28 cellular contexts compared by ENCODE assay signal in the genomic region with DNA sequence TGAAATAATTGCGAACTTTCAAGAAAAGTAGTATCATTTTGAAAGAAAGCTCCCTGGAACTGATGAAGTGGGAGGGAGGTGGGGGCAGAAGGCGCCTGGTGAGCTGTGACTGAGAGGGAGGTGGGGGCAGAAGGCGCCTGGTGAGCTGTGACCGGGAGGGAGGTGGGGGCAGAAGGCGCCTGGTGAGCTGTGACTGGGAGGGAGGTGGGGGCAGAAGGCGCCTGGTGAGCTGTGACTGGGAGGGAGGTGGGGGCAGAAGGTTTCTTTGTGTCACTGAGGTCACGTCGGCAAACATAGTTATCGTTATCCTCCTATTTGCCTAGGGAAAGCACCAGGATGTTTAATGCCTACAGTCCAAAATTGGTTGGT. TPM values are rescaled to one million over a fixed set of nuclear protein-coding genes. Genes with fewer than 3 reads are reported as not detected.
DNase-seq lines count a peak whose midpoint lies in the region; ATAC-seq and TF ChIP-seq lines count a peak whose summit lies in the region.
"Had no signal": no experiment of that assay in that cellular context is flagged by ENCODE, and none has a peak within 500 bp of the region (broad histone marks: within the 10 kb centered on the region; RNA-seq: fewer than 3 reads in every experiment).

No MANE protein-coding gene starts in this region.

- H2AFZ ChIP-seq in neural progenitor cell (replicated peaks) = no peak overlapping the region

- intact Hi-C loops in activated CD4-positive, alpha-beta memory T cell treated with anti-CD3 and anti-CD28 coated beads for 36 hours (cut with micrococcal nuclease) = no loop called here
- intact Hi-C loops in lower lobe of right lung (cut with DNase I) = no loop called here
- intact Hi-C loops in left colon (cut with DNase I, micrococcal nuclease) = no loop called here

- peaks cover 16% of the 10 kb centered on the region for H3F3A ChIP-seq in neural progenitor cell (ENCODE audit: low read depth)

- WGBS in endodermal cell (ENCODE audit: insufficient coverage in 1 of 2, insufficient read length in 1 of 2), 2 experiments = 80% methylated on average over 8 of the region's 9 CpGs; no CpG with 5 or more reads in 1 of the 2 experiments

- H3K27ac ChIP-seq in endodermal cell (ENCODE audit: low read depth, low read length) (peak overlapping the region; percentile 64), neural progenitor cell (no peak overlapping the region), lower lobe of right lung (no peak overlapping the region)
- H3K27ac ChIP-seq: esophagus muscularis mucosa, foreskin keratinocyte, left ventricle myocardium inferior, transverse colon had no signal

- DNase-seq in activated CD4-positive, alpha-beta memory T cell treated with anti-CD3 and anti-CD28 coated beads for 36 hours = peak; percentile 52
- no peak for DNase-seq in activated CD4-positive, alpha-beta memory T cell treated with anti-CD3 and anti-CD28 coated beads, Interleukin-2, amount 10 ng/mL, durations not matched to agents 7 days and 5 days
- DNase-seq in NCI-H526 treated with DMSO at 0.1 percent for 48 hours (lab: John Stamatoyannopoulos, UW) = peak; percentile 77
- DNase-seq in endodermal cell = no peak
- no peak for DNase-seq in neural progenitor cell (ENCODE audit: low spot score)
- DNase-seq in lower lobe of right lung = no peak
- no peak for DNase-seq in stimulated activated CD4-positive, alpha-beta T cell treated with anti-CD3 and anti-CD28 coated beads, Interleukin-4, amount 100 ng/mL, for 24 hours
- no peak for DNase-seq in left colon
- DNase-seq: activated CD4-positive, alpha-beta T cell treated with anti-CD3 and anti-CD28 coated beads for 4 hours; activated CD8-positive, alpha-beta memory T cell treated with anti-CD3 and anti-CD28 coated beads, Interleukin-2, amount 10 ng/mL, durations not matched to agents 7 days and 5 days; activated naive CD8-positive, alpha-beta T cell treated with anti-CD3 and anti-CD28 coated beads for 36 hours; activated T-cell treated with anti-CD3 and anti-CD28 coated beads, Interleukin-2, amount 50 U/mL, for 48 hours; aorta; DMS53; foreskin keratinocyte; KBM-7; left ventricle myocardium inferior; naive B cell; NCI-H1105; NCI-H187 treated with DMSO at 0.1 percent for 48 hours; NCI-H748 treated with DMSO at 0.1 percent for 48 hours; SK-N-SH; stimulated activated CD8-positive, alpha-beta memory T cell treated with anti-CD3 and anti-CD28 coated beads, Interleukin-4, amount 100 ng/mL, for 48 hours; T-helper 17 cell; transverse colon had no signal

- H3K4me2 ChIP-seq in neural progenitor cell = no peak overlapping the region
- H3K4me2 ChIP-seq: SK-N-SH had no signal

- peaks cover 24% of the 10 kb centered on the region for H3K4me1 Mint-ChIP-seq in activated CD4-positive, alpha-beta memory T cell treated with anti-CD3 and anti-CD28 coated beads for 36 hours (ENCODE audit: low read depth)
- peaks cover 24% of the 10 kb centered on the region for H3K4me1 Mint-ChIP-seq in activated CD4-positive, alpha-beta memory T cell treated with anti-CD3 and anti-CD28 coated beads, Interleukin-2, amount 10 ng/mL, durations not matched to agents 7 days and 5 days
- peaks cover 38% of the 10 kb centered on the region for H3K4me1 Mint-ChIP-seq in endodermal cell
- peaks cover 28% of the 10 kb centered on the region for H3K4me1 Mint-ChIP-seq in neural progenitor cell

- H3K4me3 ChIP-seq in endodermal cell (ENCODE audit: low read length) = no peak overlapping the region
- no peak overlapping the region for H3K4me3 ChIP-seq in neural progenitor cell
- no peak overlapping the region for H3K4me3 ChIP-seq in lower lobe of right lung
- H3K4me3 ChIP-seq: esophagus muscularis mucosa, left ventricle myocardium inferior, transverse colon had no signal

- H3K9ac ChIP-seq in endodermal cell (ENCODE audit: extremely low read depth, low read length, poor library complexity, severe bottlenecking) = no peak overlapping the region
- H3K9ac ChIP-seq in neural progenitor cell = no peak overlapping the region
- H3K9ac ChIP-seq: SK-N-SH had no signal

- H3K36me3 Mint-ChIP-seq in activated CD4-positive, alpha-beta memory T cell treated with anti-CD3 and anti-CD28 coated beads for 36 hours = peaks cover 6% of the 10 kb centered on the region
- H3K36me3 Mint-ChIP-seq in activated CD4-positive, alpha-beta memory T cell treated with anti-CD3 and anti-CD28 coated beads, Interleukin-2, amount 10 ng/mL, durations not matched to agents 7 days and 5 days (ENCODE audit: low read depth) = no peaks in the 10 kb centered on the region
- no peaks in the 10 kb centered on the region for H3K36me3 Mint-ChIP-seq in endodermal cell (ENCODE audit: low read depth)
- no peaks in the 10 kb centered on the region for H3K36me3 Mint-ChIP-seq in neural progenitor cell
- H3K36me3 Mint-ChIP-seq: mesothelial cell of epicardium had no signal

- H4K20me1 ChIP-seq in neural progenitor cell (ENCODE audit: low read depth) = no peaks in the 10 kb centered on the region

- TF ChIP-seq CTCF in endodermal cell (conservative IDR thresholded peaks at IDR 0.05) (no peak), neural progenitor cell (IDR thresholded peaks at IDR 0.05) (no peak), lower lobe of right lung (IDR thresholded peaks at IDR 0.05) (no peak)

- H3K27ac Mint-ChIP-seq in activated CD4-positive, alpha-beta memory T cell treated with anti-CD3 and anti-CD28 coated beads for 36 hours = no peak overlapping the region
- H3K27ac Mint-ChIP-seq in activated CD4-positive, alpha-beta memory T cell treated with anti-CD3 and anti-CD28 coated beads, Interleukin-2, amount 10 ng/mL, durations not matched to agents 7 days and 5 days = no peak overlapping the region
- H3K27ac Mint-ChIP-seq in endodermal cell = peak overlapping the region; percentile 92
- H3K27ac Mint-ChIP-seq in neural progenitor cell = peak overlapping the region; percentile 79
- H3K27ac Mint-ChIP-seq: activated CD8-positive, alpha-beta memory T cell treated with anti-CD3 and anti-CD28 coated beads, Interleukin-2, amount 10 ng/mL, durations not matched to agents 7 days and 5 days; activated naive CD8-positive, alpha-beta T cell treated with anti-CD3 and anti-CD28 coated beads for 36 hours; CD8-positive, alpha-beta memory T cell; mesothelial cell of epicardium; T-helper 17 cell had no signal

- no peaks in the 10 kb centered on the region for H3K9me3 ChIP-seq in endodermal cell (ENCODE audit: control insufficient read depth, low read length)
- no peaks in the 10 kb centered on the region for H3K9me3 ChIP-seq in neural progenitor cell (ENCODE audit: low read depth)
- no peaks in the 10 kb centered on the region for H3K9me3 ChIP-seq in lower lobe of right lung
- H3K9me3 ChIP-seq: esophagus muscularis mucosa, left ventricle myocardium inferior, SK-N-SH, transverse colon had no signal

- H3K36me3 ChIP-seq in endodermal cell (ENCODE audit: control insufficient read depth, insufficient read depth, low read length) = no peaks in the 10 kb centered on the region
- H3K36me3 ChIP-seq in neural progenitor cell = no peaks in the 10 kb centered on the region
- H3K36me3 ChIP-seq in lower lobe of right lung = no peaks in the 10 kb centered on the region
- H3K36me3 ChIP-seq: esophagus muscularis mucosa, left ventricle myocardium inferior, transverse colon had no signal

- H3K9me3 Mint-ChIP-seq in activated CD4-positive, alpha-beta memory T cell treated with anti-CD3 and anti-CD28 coated beads for 36 hours = no peaks in the 10 kb centered on the region
- no peaks in the 10 kb centered on the region for H3K9me3 Mint-ChIP-seq in activated CD4-positive, alpha-beta memory T cell treated with anti-CD3 and anti-CD28 coated beads, Interleukin-2, amount 10 ng/mL, durations not matched to agents 7 days and 5 days
- H3K9me3 Mint-ChIP-seq in endodermal cell (peaks cover 2% of the 10 kb centered on the region), neural progenitor cell (peaks cover 17% of the 10 kb centered on the region)
- H3K9me3 Mint-ChIP-seq: CD8-positive, alpha-beta memory T cell had no signal

- no peaks in the 10 kb centered on the region for H3K79me2 ChIP-seq in neural progenitor cell (ENCODE audit: low read depth)

- no peaks in the 10 kb centered on the region for H3K27me3 ChIP-seq in endodermal cell (ENCODE audit: control insufficient read depth, insufficient read depth, low read length, poor library complexity, severe bottlenecking)
- peaks cover 19% of the 10 kb centered on the region for H3K27me3 ChIP-seq in neural progenitor cell
- H3K27me3 ChIP-seq in lower lobe of right lung (ENCODE audit: low read depth) = peaks cover 24% of the 10 kb centered on the region
- H3K27me3 ChIP-seq: foreskin keratinocyte had no signal

- CTCF ChIA-PET in activated CD4-positive, alpha-beta memory T cell treated with anti-CD3 and anti-CD28 coated beads for 36 hours (lab: Charles Lee) = interaction anchor here (1.2 to 1.4 kb wide), 3 partner anchors 13 to 126 kb away, joined by 3 to 5 read pairs (median 3); no protein-coding TSS in a partner anchor
- CTCF ChIA-PET in activated CD4-positive, alpha-beta memory T cell treated with anti-CD3 and anti-CD28 coated beads, Interleukin-2, amount 10 ng/mL, durations not matched to agents 7 days and 5 days (lab: Charles Lee) = no interaction called here

- ATAC-seq in lower lobe of right lung = no peak
- no peak for ATAC-seq in left colon
- ATAC-seq: activated CD8-positive, alpha-beta memory T cell treated with anti-CD3 and anti-CD28 coated beads, Interleukin-2, amount 10 ng/mL, durations not matched to agents 7 days and 5 days; foreskin keratinocyte; T-helper 17 cell had no signal

- no peak overlapping the region for H3K4me3 Mint-ChIP-seq in activated CD4-positive, alpha-beta memory T cell treated with anti-CD3 and anti-CD28 coated beads for 36 hours
- no peak overlapping the region for H3K4me3 Mint-ChIP-seq in activated CD4-positive, alpha-beta memory T cell treated with anti-CD3 and anti-CD28 coated beads, Interleukin-2, amount 10 ng/mL, durations not matched to agents 7 days and 5 days
- H3K4me3 Mint-ChIP-seq in endodermal cell (peak overlapping the region; percentile 20), neural progenitor cell (no peak overlapping the region)
- H3K4me3 Mint-ChIP-seq: activated CD8-positive, alpha-beta memory T cell treated with anti-CD3 and anti-CD28 coated beads, Interleukin-2, amount 10 ng/mL, durations not matched to agents 7 days and 5 days; activated naive CD8-positive, alpha-beta T cell treated with anti-CD3 and anti-CD28 coated beads for 36 hours; CD8-positive, alpha-beta memory T cell; mesothelial cell of epicardium; T-helper 17 cell had no signal

- peaks cover 37% of the 10 kb centered on the region for H3K27me3 Mint-ChIP-seq in activated CD4-positive, alpha-beta memory T cell treated with anti-CD3 and anti-CD28 coated beads for 36 hours
- H3K27me3 Mint-ChIP-seq in activated CD4-positive, alpha-beta memory T cell treated with anti-CD3 and anti-CD28 coated beads, Interleukin-2, amount 10 ng/mL, durations not matched to agents 7 days and 5 days = peaks cover 47% of the 10 kb centered on the region
- peaks cover 10% of the 10 kb centered on the region for H3K27me3 Mint-ChIP-seq in endodermal cell (ENCODE audit: insufficient read depth)
- H3K27me3 Mint-ChIP-seq in neural progenitor cell (ENCODE audit: insufficient read depth, low read depth) = peaks cover 16% of the 10 kb centered on the region

- H3K4me1 ChIP-seq in endodermal cell (ENCODE audit: control insufficient read depth, insufficient read depth, low read length) (peaks cover 6% of the 10 kb centered on the region), neural progenitor cell (peaks cover 11% of the 10 kb centered on the region), lower lobe of right lung (no peaks in the 10 kb centered on the region)
- H3K4me1 ChIP-seq: left ventricle myocardium inferior, transverse colon had no signal

- POLR2A ChIA-PET in activated CD4-positive, alpha-beta memory T cell treated with anti-CD3 and anti-CD28 coated beads for 36 hours (lab: Charles Lee) = no interaction called here
- POLR2A ChIA-PET in activated CD4-positive, alpha-beta memory T cell treated with anti-CD3 and anti-CD28 coated beads, Interleukin-2, amount 10 ng/mL, durations not matched to agents 7 days and 5 days (lab: Charles Lee) = no interaction called here

RNA-seq across cellular contexts. Expression of gene C2CD4C, which starts 24.2 kb away (rescaled TPM):
- under 1 TPM; 0.33 to 0.44 TPM for total RNA-seq in activated CD4-positive, alpha-beta memory T cell treated with anti-CD3 and anti-CD28 coated beads for 36 hours
- under 1 TPM in 1 of 2 experiments, not detected in 1; 0.08 TPM for total RNA-seq in activated CD4-positive, alpha-beta memory T cell treated with anti-CD3 and anti-CD28 coated beads, Interleukin-2, amount 10 ng/mL, durations not matched to agents 7 days and 5 days
- total RNA-seq in endodermal cell = 10 to 100 TPM in 1 of 2 donors, 1 to 10 TPM in 1; 5.6 to 25.0 TPM
- 20.2 TPM for polyA plus RNA-seq in endodermal cell (2013, experiment 1 of 2)
- 16.2 TPM for polyA plus RNA-seq in endodermal cell (2013, experiment 2 of 2)
- 2.3 and 18.6 TPM in 2 replicates for total RNA-seq in neural progenitor cell (ENCODE audit: low replicate concordance)
- total RNA-seq in lower lobe of right lung = 2.2 TPM
- total RNA-seq in left colon = under 1 TPM; 0.59 to 0.85 TPM
- total RNA-seq: activated CD8-positive, alpha-beta memory T cell treated with anti-CD3 and anti-CD28 coated beads, Interleukin-2, amount 10 ng/mL, durations not matched to agents 7 days and 5 days; CD8-positive, alpha-beta memory T cell; T-helper 17 cell had no signal
- polyA plus RNA-seq: aorta; CD8-positive, alpha-beta memory T cell had no signal

RNA-seq across cellular contexts. Expression of gene MIER2, which starts 40.2 kb away (rescaled TPM):
- total RNA-seq in activated CD4-positive, alpha-beta memory T cell treated with anti-CD3 and anti-CD28 coated beads for 36 hours = 10 to 100 TPM; 22.1 to 23.1 TPM
- total RNA-seq in activated CD4-positive, alpha-beta memory T cell treated with anti-CD3 and anti-CD28 coated beads, Interleukin-2, amount 10 ng/mL, durations not matched to agents 7 days and 5 days = 10 to 100 TPM; 17.2 to 20.8 TPM
- total RNA-seq in endodermal cell = 10 to 100 TPM; 50.5 to 51.3 TPM
- polyA plus RNA-seq in endodermal cell (2013, experiment 1 of 2) = 42.8 TPM
- 45.0 TPM for polyA plus RNA-seq in endodermal cell (2013, experiment 2 of 2)
- 12.9 and 20.6 TPM in 2 replicates for total RNA-seq in neural progenitor cell (ENCODE audit: low replicate concordance)
- total RNA-seq in lower lobe of right lung = 39.4 TPM
- 10 to 100 TPM; 14.6 to 15.7 TPM for total RNA-seq in left colon

Comparison
In these comparisons a context has a peak if more than half of its experiments do, and no peak if none do; other contexts are left out.
1. DNase-seq: peak in activated CD4-positive, alpha-beta memory T cell treated with anti-CD3 and anti-CD28 coated beads for 36 hours (single experiment) and NCI-H526 treated with DMSO at 0.1 percent for 48 hours (single experiment); none in activated CD4-positive, alpha-beta memory T cell treated with anti-CD3 and anti-CD28 coated beads, Interleukin-2, amount 10 ng/mL, durations not matched to agents 7 days and 5 days (single experiment), endodermal cell (single experiment), neural progenitor cell (single experiment), lower lobe of right lung (single experiment), stimulated activated CD4-positive, alpha-beta T cell treated with anti-CD3 and anti-CD28 coated beads, Interleukin-4, amount 100 ng/mL, for 24 hours (single experiment) and left colon (0 of 2).
2. H3K27ac Mint-ChIP-seq: peak in endodermal cell (single experiment) and neural progenitor cell (single experiment); none in activated CD4-positive, alpha-beta memory T cell treated with anti-CD3 and anti-CD28 coated beads for 36 hours (single experiment) and activated CD4-positive, alpha-beta memory T cell treated with anti-CD3 and anti-CD28 coated beads, Interleukin-2, amount 10 ng/mL, durations not matched to agents 7 days and 5 days (single experiment).